ENCODE assay signal across 23 cellular contexts in genomic region chr2:86593266-86593665, GRCh38.
"Had no signal": no experiment of that assay in that cellular context is flagged by ENCODE, and none has a peak within 500 bp of the region (broad histone marks: within the 10 kb centered on the region; RNA-seq: fewer than 3 reads in every experiment).

No MANE protein-coding gene starts in this region.

- H3K36me3 ChIP-seq: adrenal gland, SJCRH30, WERI-Rb-1 had no signal

- H3K9me3 ChIP-seq: adrenal gland, SJCRH30, SK-N-SH had no signal

- H3K4me1 Mint-ChIP-seq: activated naive CD8-positive, alpha-beta T cell treated with anti-CD3 and anti-CD28 coated beads, Interleukin-2, amount 10 ng/mL, durations not matched to agents 7 days and 5 days had no signal

- H3K27ac Mint-ChIP-seq: activated CD8-positive, alpha-beta T cell treated with anti-CD3 and anti-CD28 coated beads for 36 hours; activated naive CD8-positive, alpha-beta T cell treated with anti-CD3 and anti-CD28 coated beads, Interleukin-2, amount 10 ng/mL, durations not matched to agents 7 days and 5 days; activated T-cell treated with anti-CD3 and anti-CD28 coated beads, Interleukin-2, amount 50 U/mL, for 72 hours had no signal

- H3K4me1 ChIP-seq: SJCRH30 had no signal

- H3K36me3 Mint-ChIP-seq: activated naive CD8-positive, alpha-beta T cell treated with anti-CD3 and anti-CD28 coated beads, Interleukin-2, amount 10 ng/mL, durations not matched to agents 7 days and 5 days had no signal

- H3K4me3 Mint-ChIP-seq: activated CD8-positive, alpha-beta T cell treated with anti-CD3 and anti-CD28 coated beads for 36 hours; activated naive CD8-positive, alpha-beta T cell treated with anti-CD3 and anti-CD28 coated beads, Interleukin-2, amount 10 ng/mL, durations not matched to agents 7 days and 5 days; activated T-cell treated with anti-CD3 and anti-CD28 coated beads, Interleukin-2, amount 50 U/mL, for 72 hours had no signal

- H3K27me3 ChIP-seq: adrenal gland, SJCRH30 had no signal

- H3K9ac ChIP-seq: KMS-11, SK-N-SH had no signal

- H3K4me3 ChIP-seq: adrenal gland, SJCRH30 had no signal

- DNase-seq: activated CD4-positive, alpha-beta T cell treated with anti-CD3 and anti-CD28 coated beads for 4 hours; activated CD8-positive, alpha-beta memory T cell treated with anti-CD3 and anti-CD28 coated beads, Interleukin-2, amount 50 U/mL, for 4 hours; activated CD8-positive, alpha-beta T cell treated with anti-CD3 and anti-CD28 coated beads for 36 hours; activated naive CD4-positive, alpha-beta T cell treated with anti-CD3 and anti-CD28 coated beads, Interleukin-2, amount 50 U/mL, for 16 hours; activated naive CD8-positive, alpha-beta T cell treated with anti-CD3 and anti-CD28 coated beads, Interleukin-2, amount 10 ng/mL, durations not matched to agents 7 days and 5 days; activated T-cell treated with anti-CD3 and anti-CD28 coated beads, Interleukin-2, amount 50 U/mL, for 72 hours; NCI-H1092; NCI-H1417; NCI-H1930; NCI-H2171; NCI-H2227 treated with DMSO at 0.1 percent for 48 hours; NCI-H526 treated with DMSO at 0.1 percent for 48 hours; NK-92 treated with Interleukin-12 subunit alpha and Interleukin-12 subunit beta, amount 100 ng/mL, for 24 hours; OCI-M1; RPMI8226; SJCRH30; SK-N-SH; T-helper 1 cell; WERI-Rb-1 had no signal

- H3K27ac ChIP-seq: adrenal gland, KMS-11, SJCRH30, WERI-Rb-1 had no signal

- ATAC-seq: activated CD8-positive, alpha-beta T cell treated with anti-CD3 and anti-CD28 coated beads for 36 hours; activated T-cell treated with anti-CD3 and anti-CD28 coated beads, Interleukin-2, amount 50 U/mL, for 72 hours; Panc1; Right ventricle myocardium inferior had no signal
